9 cellular contexts compared by ENCODE assay signal in the genomic region with DNA sequence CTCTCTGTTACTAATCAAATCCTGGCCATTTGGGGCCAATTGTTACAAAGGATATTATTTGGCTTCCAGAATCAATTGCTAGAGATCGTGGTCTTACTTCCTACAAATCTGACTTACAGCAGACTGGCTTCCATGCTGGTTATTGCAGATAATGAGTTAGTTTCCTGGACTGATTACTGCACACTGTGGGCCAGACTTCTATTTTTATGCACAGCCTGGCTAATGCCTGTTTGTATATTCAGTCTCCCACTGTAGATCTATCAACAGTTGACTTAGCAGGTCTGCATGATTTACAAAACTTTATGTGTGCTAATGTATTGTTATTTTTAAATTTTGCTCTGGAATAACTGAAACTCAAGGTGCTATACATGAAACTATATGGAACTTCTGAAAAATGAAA.
"Had no signal": no experiment of that assay in that cellular context is flagged by ENCODE, and none has a peak within 500 bp of the region (broad histone marks: within the 10 kb centered on the region; RNA-seq: fewer than 3 reads in every experiment).

No MANE protein-coding gene starts in this region.

- H3K36me3 ChIP-seq: HAP-1 had no signal

- DNase-seq: GM23248, GOT3, H7, H9, HCEC 1CT, HFFc6 had no signal

- H3K9me3 ChIP-seq: HAP-1 had no signal

- H3K9me3 Mint-ChIP-seq: GM23338, HFFc6 had no signal

- ATAC-seq: GM23338, HCT116 had no signal

- H3K27ac Mint-ChIP-seq: GM23338, H9, HFFc6 had no signal

- H3K27ac ChIP-seq: GM23248 had no signal

- H3K4me3 ChIP-seq: GM23248, GM23338, HAP-1 had no signal
